Comparison of ENCODE assay signal across 15 cellular contexts in the genomic region with DNA sequence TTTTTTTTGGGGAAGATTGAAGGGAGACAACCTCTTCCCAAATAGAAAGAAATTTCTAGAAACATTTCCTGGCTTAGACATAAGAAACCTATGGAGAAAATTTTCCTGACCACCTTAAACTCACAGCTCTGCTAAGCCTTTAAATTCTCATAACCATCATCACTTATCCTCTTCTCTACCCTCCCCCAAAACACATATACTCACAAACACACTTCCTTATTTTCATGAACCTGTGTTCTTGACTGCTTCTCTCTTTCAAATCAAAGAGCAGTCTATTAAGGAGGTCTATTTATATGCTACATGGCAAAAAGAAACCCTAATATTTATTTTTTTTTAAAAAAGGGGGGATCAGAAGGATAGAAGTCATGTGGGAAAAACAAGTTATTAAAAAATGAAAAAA.
"Had no signal": no experiment of that assay in that cellular context is flagged by ENCODE, and none has a peak within 500 bp of the region (broad histone marks: within the 10 kb centered on the region; RNA-seq: fewer than 3 reads in every experiment).

No MANE protein-coding gene starts in this region.

- H3K27ac ChIP-seq: dorsolateral prefrontal cortex, gastroesophageal sphincter, neural progenitor cell, ovary, right lobe of liver, upper lobe of left lung, VCaP had no signal

- H3K9me3 ChIP-seq: gastroesophageal sphincter, ovary, right lobe of liver, upper lobe of left lung had no signal

- ATAC-seq: gastroesophageal sphincter; left colon; right lobe of liver; stimulated activated naive CD8-positive, alpha-beta T cell treated with anti-CD3 and anti-CD28 coated beads, Interleukin-15, amount 100 ng/mL, for 72 hours had no signal

- H3K27me3 ChIP-seq: dorsolateral prefrontal cortex, gastroesophageal sphincter, neural progenitor cell, ovary, right lobe of liver, upper lobe of left lung had no signal

- DNase-seq: activated CD4-positive, alpha-beta memory T cell treated with anti-CD3 and anti-CD28 coated beads for 36 hours; activated naive CD4-positive, alpha-beta T cell treated with anti-CD3 and anti-CD28 coated beads, Interleukin-2, amount 10 ng/mL, durations not matched to agents 7 days and 5 days; activated T-cell treated with anti-CD3 and anti-CD28 coated beads, Interleukin-2, amount 50 U/mL, for 24 hours; dorsolateral prefrontal cortex; erythroblast; left colon; midbrain; ovary; right lobe of liver; stimulated activated naive CD8-positive, alpha-beta T cell treated with anti-CD3 and anti-CD28 coated beads, Interleukin-15, amount 100 ng/mL, for 72 hours; upper lobe of left lung had no signal

- H3K4me3 ChIP-seq: dorsolateral prefrontal cortex, gastroesophageal sphincter, lung, neural progenitor cell, ovary, right lobe of liver, upper lobe of left lung had no signal

- H3K36me3 ChIP-seq: gastroesophageal sphincter, neural progenitor cell, ovary, right lobe of liver, upper lobe of left lung had no signal

- H3K4me1 ChIP-seq: right lobe of liver, upper lobe of left lung had no signal
